2 cellular contexts compared by ENCODE assay signal in the genomic region with DNA sequence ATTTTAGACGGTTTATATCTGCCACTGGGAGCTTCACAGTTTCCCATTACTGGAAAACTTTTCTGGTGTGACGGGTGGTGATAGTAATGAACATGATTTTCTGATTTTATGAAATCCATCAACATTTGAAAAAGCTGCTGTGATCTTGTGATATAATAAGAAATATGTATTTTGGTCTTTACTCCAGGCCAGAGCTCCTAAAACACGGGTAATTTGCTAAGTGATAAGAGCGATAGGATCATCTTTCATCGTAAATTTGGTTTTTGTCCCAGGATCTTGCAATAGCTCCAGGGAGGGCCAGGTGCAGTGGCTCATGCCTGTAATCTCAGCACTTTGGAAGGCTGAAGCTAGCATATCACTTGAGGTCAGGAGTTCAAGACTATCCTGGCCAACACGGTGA.
TF ChIP-seq lines count a peak whose summit lies in the region.

No MANE protein-coding gene starts in this region.

TF ChIP-seq in SK-N-SH, 30 proteins besides CTCF, POLR2A, EP300 and RAD21:
- peak; percentile 95 for TF ChIP-seq GATA2 (CRISPR knock-in tag; IDR thresholded peaks at IDR 0.05)
- no peak for TF ChIP-seq POLR2AphosphoS5 (IDR thresholded peaks at IDR 0.05; ENCODE audit: low read depth, low read length)
- no peak for TF ChIP-seq ELF1 (IDR thresholded peaks at IDR 0.05)
TF ChIP-seq in SK-N-SH: peak in this region for 1.

TF ChIP-seq in K562, 482 proteins besides CTCF, POLR2A, EP300 and RAD21:
- no peak for TF ChIP-seq ZEB2 (IDR thresholded peaks at IDR 0.05)
- no peak for TF ChIP-seq ZNF408 (CRISPR knock-in tag; IDR thresholded peaks at IDR 0.05; ENCODE audit: low read depth)
- peak; percentile 81; the same call in 1 of the 2 replicates for TF ChIP-seq ADNP (tag; IDR thresholded peaks at IDR 0.05)
- no peak for TF ChIP-seq MECOM (CRISPR knock-in tag; IDR thresholded peaks at IDR 0.05)
- TF ChIP-seq PHB (CRISPR knock-in tag; IDR thresholded peaks at IDR 0.05), result no peak
- TF ChIP-seq MEIS2 (IDR thresholded peaks at IDR 0.05; ENCODE audit: partially characterized antibody), result peak; percentile 38
